Comparison of ENCODE assay signal across 16 cellular contexts in the genomic region with DNA sequence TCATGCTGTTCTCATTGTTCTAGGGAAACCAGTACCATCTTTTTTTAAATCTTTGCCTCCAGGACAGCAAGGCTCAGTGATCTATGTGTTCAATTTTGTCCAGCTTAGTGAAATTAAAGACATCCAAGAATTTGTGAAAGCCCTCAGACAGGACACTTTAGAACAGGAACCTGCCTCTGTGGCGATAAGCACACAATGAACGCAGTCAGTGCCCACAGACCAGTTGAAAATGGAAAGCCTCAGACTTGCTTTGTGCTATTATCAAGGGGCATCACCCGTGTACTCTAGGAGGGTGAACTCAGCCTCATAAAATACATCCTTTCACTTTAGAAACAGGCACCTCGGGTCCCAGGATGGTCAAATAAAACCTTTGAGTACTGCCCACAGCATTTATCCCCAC. TPM values are rescaled to one million over a fixed set of nuclear protein-coding genes. Genes with fewer than 3 reads are reported as not detected.
DNase-seq lines count a peak whose midpoint lies in the region; ATAC-seq, FAIRE-seq and TF ChIP-seq lines count a peak whose summit lies in the region.
"Had no signal": no experiment of that assay in that cellular context is flagged by ENCODE, and none has a peak within 500 bp of the region (broad histone marks: within the 10 kb centered on the region; RNA-seq: fewer than 3 reads in every experiment).

No MANE protein-coding gene starts in this region.

- H4K20me1 ChIP-seq in GM23248 (ENCODE audit: insufficient read depth), result no peaks in the 10 kb centered on the region
- no peaks in the 10 kb centered on the region for H4K20me1 ChIP-seq in H1 (replicated peaks in 1 of 2; ENCODE audit: control insufficient read depth in 1 of 2, insufficient read depth in 2 of 2, low read length in 2 of 2)
- no peaks in the 10 kb centered on the region for H4K20me1 ChIP-seq in H9 (ENCODE audit: control insufficient read depth, insufficient read depth, insufficient read length)

- POLR2A ChIA-PET in H1 (lab: Charles Lee; ENCODE audit: partially characterized antibody), result interaction anchor here (1.0 to 2.7 kb wide), 2 partner anchors 20 to 65 kb away, joined by 3 to 15 read pairs; partner anchors contain the start of gene EID1

- H3K9me2 ChIP-seq in GM23248 (ENCODE audit: insufficient read depth), result no peaks in the 10 kb centered on the region

- peak overlapping the region; percentile 91 for H2AFZ ChIP-seq in GM23248
- peak overlapping the region; percentile 99; the same call in 1 of the 2 replicates for H2AFZ ChIP-seq in H1 (ENCODE audit: low read length)
- no peak overlapping the region for H2AFZ ChIP-seq in H9 (ENCODE audit: low read length)

- no peak overlapping the region for H2BK120ac ChIP-seq in H1 (replicated peaks; ENCODE audit: low read depth, low read length)
- H2BK120ac ChIP-seq in H9 (ENCODE audit: low read depth, low read length, poor library complexity, severe bottlenecking), result no peak overlapping the region

- H3K27me3 Mint-ChIP-seq in osteocyte (ENCODE audit: unreplicated experiment), result no peaks in the 10 kb centered on the region
- no peaks in the 10 kb centered on the region for H3K27me3 Mint-ChIP-seq in H9 (ENCODE audit: low read depth)

- no peaks in the 10 kb centered on the region for H3K79me2 ChIP-seq in GM23248 (ENCODE audit: insufficient read depth)
- H3K79me2 ChIP-seq in H1 (ENCODE audit: control insufficient read depth in 1 of 2, insufficient read depth in 2 of 2, low read length in 2 of 2), result no peaks in the 10 kb centered on the region
- H3K79me2 ChIP-seq in H9 (ENCODE audit: insufficient read depth, low read length), result no peaks in the 10 kb centered on the region

- intact Hi-C loops in thyroid gland (cut with DNase I), result no loop called here

- H3K4me3 ChIP-seq in GM23248 (peak overlapping the region; percentile 67), H1 (ENCODE audit: extremely low read depth in 1 of 4, insufficient read depth in 2 of 4, low read depth in 3 of 4, low read length in 4 of 4) (no peak overlapping the region), thyroid gland (replicated peaks in 1 of 3) (no peak overlapping the region)
- H3K4me3 ChIP-seq: HAP-1, skin epidermis had no signal

- H3K4me1 ChIP-seq in GM23248 (ENCODE audit: insufficient read depth) (peaks cover 14% of the 10 kb centered on the region), H1 (replicated peaks in 1 of 4; ENCODE audit: control insufficient read depth in 3 of 4, insufficient read depth in 4 of 4, low read length in 3 of 4) (peaks cover 2 to 6% (median 3%) of the 10 kb centered on the region in 4 experiments; a peak in 3 of 7 replicates), H9 (ENCODE audit: insufficient read depth, low read length) (no peaks in the 10 kb centered on the region; the same call in 1 of the 2 replicates), thyroid gland (no peaks in the 10 kb centered on the region)
- H3K4me1 ChIP-seq: HAP-1 had no signal

- no peak overlapping the region for H2AK5ac ChIP-seq in H1 (ENCODE audit: low read depth, low read length)
- H2AK5ac ChIP-seq in H9 (ENCODE audit: insufficient read length, low read length), result no peak overlapping the region

- 52 to 58% methylated on average over 4 of the region's 4 CpGs for WGBS in GM23248 (ENCODE audit: low coverage in 1 of 2, low lambda C conversion rate in 2 of 2, missing lambda C conversion rate in 2 of 2), 2 experiments
- WGBS in H1 (ENCODE audit: extremely low coverage in 1 of 2, insufficient coverage in 1 of 2, insufficient read length in 1 of 2, insufficient replicate concordance in 2 of 2, low coverage in 1 of 2, low lambda C conversion rate in 2 of 2, missing lambda C conversion rate in 1 of 2), 2 experiments, result 92% methylated on average over 4 of the region's 4 CpGs; no CpG with 5 or more reads in 1 of the 2 experiments
- no CpG with 5 or more reads among the region's 4 CpGs for WGBS in H9 (ENCODE audit: extremely low coverage, insufficient read length, low lambda C conversion rate)
- WGBS in thyroid gland, 2 donors, result 63 to 68% methylated on average over 4 of the region's 4 CpGs

- H4K8ac ChIP-seq in H1 (ENCODE audit: extremely low read depth, insufficient read depth, low read length), result no peak overlapping the region
- H4K8ac ChIP-seq in H9 (replicated peaks; ENCODE audit: insufficient read length, low read depth, low read length), result no peak overlapping the region

- no peak overlapping the region for H3K18ac ChIP-seq in H1 (ENCODE audit: extremely low read depth, low read length)
- no peak overlapping the region for H3K18ac ChIP-seq in H9 (ENCODE audit: insufficient read length, low read depth, low read length)

- H3K27ac Mint-ChIP-seq in osteocyte (ENCODE audit: unreplicated experiment) (peak overlapping the region; percentile 90), H9 (no peak overlapping the region)
- H3K27ac Mint-ChIP-seq: naive thymus-derived CD8-positive, alpha-beta T cell had no signal

- H3K9me3 Mint-ChIP-seq in osteocyte (ENCODE audit: unreplicated experiment) (no peaks in the 10 kb centered on the region), H9 (no peaks in the 10 kb centered on the region)
- H3K9me3 Mint-ChIP-seq: naive thymus-derived CD8-positive, alpha-beta T cell had no signal

- no peak overlapping the region for H3T11ph ChIP-seq in H9 (ENCODE audit: low read length)

- H3K23ac ChIP-seq in H1 (ENCODE audit: insufficient read length), result no peak overlapping the region
- H3K23ac ChIP-seq in H9 (ENCODE audit: insufficient read length, low read depth, low read length), result no peak overlapping the region

- H3K27me3 ChIP-seq in GM23248 (replicated peaks; ENCODE audit: insufficient read depth), result no peaks in the 10 kb centered on the region
- no peaks in the 10 kb centered on the region for H3K27me3 ChIP-seq in H1 (replicated peaks in 1 of 4; ENCODE audit: control insufficient read depth in 3 of 4, extremely low read depth in 1 of 4, insufficient read depth in 3 of 4, low read length in 3 of 4)
- no peaks in the 10 kb centered on the region for H3K27me3 ChIP-seq in H9 (ENCODE audit: insufficient read depth, low read length)
- H3K27me3 ChIP-seq in thyroid gland, result no peaks in the 10 kb centered on the region
- H3K27me3 ChIP-seq: heart left ventricle had no signal

- TF ChIP-seq POLR2A in H1 (IDR thresholded peaks at IDR 0.05; ENCODE audit: control extremely low read depth in 1 of 2, low read depth in 2 of 2, low read length in 2 of 2), result no peak
- no peak for TF ChIP-seq POLR2A in thyroid gland (IDR thresholded peaks at IDR 0.05)

- H3K9me3 ChIP-seq in GM23248 (ENCODE audit: low read depth) (no peaks in the 10 kb centered on the region), H1 (ENCODE audit: insufficient read depth in 2 of 2, low read depth in 1 of 2, low read length in 1 of 2) (no peaks in the 10 kb centered on the region), H9 (ENCODE audit: control insufficient read depth, low read depth, low read length) (no peaks in the 10 kb centered on the region), thyroid gland (no peaks in the 10 kb centered on the region)
- H3K9me3 ChIP-seq: HAP-1, heart left ventricle had no signal

- H3K27ac ChIP-seq in GM23248 (no peak overlapping the region), H1 (ENCODE audit: low read depth, low read length) (no peak overlapping the region), H9 (ENCODE audit: insufficient read length, low read depth, low read length) (no peak overlapping the region), thyroid gland (no peak overlapping the region)
- H3K27ac ChIP-seq: RWPE1 had no signal

- TF ChIP-seq CTCF in H1 (IDR thresholded peaks at IDR 0.05; ENCODE audit: control extremely low read depth in 1 of 3, insufficient read depth in 1 of 3, low read depth in 1 of 3, low read length in 3 of 3) (no peak), osteocyte (IDR thresholded peaks at IDR 0.05) (no peak), H9 (conservative IDR thresholded peaks at IDR 0.05) (no peak), thyroid gland (IDR thresholded peaks at IDR 0.05) (no peak)

- TF ChIP-seq RAD21 in H1 (IDR thresholded peaks at IDR 0.05 in 1 of 2, conservative IDR thresholded peaks at IDR 0.05 in 1 of 2; ENCODE audit: low read depth in 2 of 2, low read length in 2 of 2), result no peak

- H3K56ac ChIP-seq in H1 (replicated peaks; ENCODE audit: insufficient read length, low read depth, low read length) (no peak overlapping the region), H9 (ENCODE audit: insufficient read length, low read depth, low read length) (no peak overlapping the region)

- peaks cover 24% of the 10 kb centered on the region for H3K4me1 Mint-ChIP-seq in osteocyte (ENCODE audit: unreplicated experiment)
- H3K4me1 Mint-ChIP-seq in H9, result peaks cover 16 to 18% of the 10 kb centered on the region in 2 experiments

- CTCF ChIA-PET in H1 (lab: Charles Lee; ENCODE audit: partially characterized antibody), result interaction anchor here (0.7 kb wide), 1 partner anchor 144 kb away, joined by 4 read pairs; no protein-coding TSS in a partner anchor

- H3K4me3 Mint-ChIP-seq in osteocyte (ENCODE audit: unreplicated experiment) (no peak overlapping the region), H9 (no peak overlapping the region)
- H3K4me3 Mint-ChIP-seq: naive thymus-derived CD8-positive, alpha-beta T cell had no signal

- no peak for DNase-seq in GM23248
- peak; percentile 68 for DNase-seq in OCI-M1 (lab: John Stamatoyannopoulos, UW)
- DNase-seq in H1 (ENCODE audit: low read depth in 1 of 2, low spot score in 2 of 2), result no peak
- DNase-seq in osteocyte (ENCODE audit: extremely low spot score, unreplicated experiment), result no peak
- no peak for DNase-seq in H9
- no peak for DNase-seq in thyroid gland
- no peak for DNase-seq in T1000 (lab: John Stamatoyannopoulos, UW)
- DNase-seq: heart left ventricle; left cardiac atrium; naive thymus-derived CD8-positive, alpha-beta T cell; NCI-H774 had no signal

- H3K9ac ChIP-seq in GM23248 (peak overlapping the region; percentile 76; the same call in 1 of the 2 replicates), H1 (replicated peaks in 1 of 4; ENCODE audit: extremely low read depth in 1 of 4, low read depth in 3 of 4, low read length in 3 of 4) (no peak overlapping the region), H9 (ENCODE audit: extremely low read depth, insufficient read length, low read length) (no peak overlapping the region)

- peaks cover 9% of the 10 kb centered on the region; the same call in 1 of the 2 replicates for H3F3A ChIP-seq in GM23248 (ENCODE audit: insufficient read depth)

- no peak overlapping the region for H4K91ac ChIP-seq in H1 (replicated peaks; ENCODE audit: insufficient read length, low read length)
- H4K91ac ChIP-seq in H9 (ENCODE audit: insufficient read length, low read depth, low read length), result no peak overlapping the region

- H2BK15ac ChIP-seq in H1 (ENCODE audit: low read length) (no peak overlapping the region), H9 (ENCODE audit: low read depth, low read length) (no peak overlapping the region)

- H2BK20ac ChIP-seq in H1 (ENCODE audit: low read length) (no peak overlapping the region), H9 (ENCODE audit: low read depth, low read length, poor library complexity, severe bottlenecking) (no peak overlapping the region)

- H3K23me2 ChIP-seq in H1 (ENCODE audit: low read depth, low read length) (no peaks in the 10 kb centered on the region), H9 (ENCODE audit: insufficient read length, low read depth, low read length, poor library complexity, severe bottlenecking) (no peaks in the 10 kb centered on the region)

- H3K4me2 ChIP-seq in GM23248 (ENCODE audit: unreplicated experiment) (peak overlapping the region; percentile 80), H1 (ENCODE audit: insufficient read depth in 1 of 2, low read depth in 2 of 2, low read length in 2 of 2) (no peak overlapping the region), H9 (ENCODE audit: insufficient read depth, insufficient read length, low read length) (no peak overlapping the region)

- H2BK5ac ChIP-seq in H1 (ENCODE audit: low read depth, low read length) (no peak overlapping the region), H9 (ENCODE audit: insufficient read length, low read length) (no peak overlapping the region)

- in situ Hi-C loops in GM23248 (cut with MboI), result no loop called here

- H3K14ac ChIP-seq in H1 (ENCODE audit: insufficient read length), result no peak overlapping the region
- no peak overlapping the region for H3K14ac ChIP-seq in H9 (ENCODE audit: insufficient read depth, low read length)

- H3K36me3 Mint-ChIP-seq in osteocyte (ENCODE audit: unreplicated experiment) (no peaks in the 10 kb centered on the region), H9 (ENCODE audit: insufficient read depth in 1 of 3, low read depth in 3 of 3) (no peaks in the 10 kb centered on the region)
- H3K36me3 Mint-ChIP-seq: naive thymus-derived CD8-positive, alpha-beta T cell had no signal

- H3K36me3 ChIP-seq in GM23248 (ENCODE audit: low read depth) (no peaks in the 10 kb centered on the region), H1 (ENCODE audit: control insufficient read depth in 2 of 4, insufficient read depth in 4 of 4, low read length in 3 of 4) (no peaks in the 10 kb centered on the region), thyroid gland (no peaks in the 10 kb centered on the region)
- H3K36me3 ChIP-seq: HAP-1, heart left ventricle had no signal

- no peak for FAIRE-seq in H1 (lab: Jason Lieb, UNC)
- FAIRE-seq: D721Med had no signal

- H2BK12ac ChIP-seq in H1 (ENCODE audit: low read depth, low read length) (no peak overlapping the region), H9 (ENCODE audit: insufficient read length, low read depth, low read length) (no peak overlapping the region)

- ATAC-seq in GM18870 (IDR thresholded peaks at IDR 0.05; ENCODE audit: unreplicated experiment), result no peak
- ATAC-seq: naive thymus-derived CD8-positive, alpha-beta T cell had no signal

- no peak overlapping the region for H4K5ac ChIP-seq in H1 (ENCODE audit: insufficient read length, low read depth, low read length)
- H4K5ac ChIP-seq in H9 (ENCODE audit: insufficient read length, low read depth, low read length), result no peak overlapping the region

- no peaks in the 10 kb centered on the region for H3K79me1 ChIP-seq in H1 (ENCODE audit: low read depth, low read length)
- no peaks in the 10 kb centered on the region for H3K79me1 ChIP-seq in H9 (ENCODE audit: insufficient read depth, low read depth, low read length, poor library complexity, severe bottlenecking)

- TF ChIP-seq EP300 in H1 (IDR thresholded peaks at IDR 0.05; ENCODE audit: borderline replicate concordance in 1 of 2, low read depth in 2 of 2, low read length in 2 of 2), result no peak

- H3K4ac ChIP-seq in H1 (replicated peaks; ENCODE audit: insufficient read length, low read depth, low read length), result no peak overlapping the region
- no peak overlapping the region for H3K4ac ChIP-seq in H9 (ENCODE audit: low read depth, low read length)

RNA-seq across cellular contexts. Expression of gene EID1, which starts 20.1 kb away (rescaled TPM):
- 267 and 281 TPM in 2 replicates for total RNA-seq in GM23248 (2014; rRNA removed; shearing (Covaris generic))
- polyA plus RNA-seq in GM23248 (2016; fragmentation: Nextera tagmentation; extraction: Ambion mirVana), result 380 and 396 TPM in 2 replicates
- total RNA-seq in H1 (2021; fragmentation: NEBNext Ultra II Directional; extraction: Animal tissue kit (Norgen Biotek cat#: 25700)), result 110 and 135 TPM in 2 replicates
- polyA plus RNA-seq in H1 (2011; rRNA removed), result 89.0 and 101 TPM in 2 replicates
- 203 TPM for polyA plus RNA-seq in H1 (2011; cell fraction: cytosol; rRNA removed)
- 66.3 TPM for polyA plus RNA-seq in H1 (2011; cell fraction: nucleus; rRNA removed)
- polyA plus RNA-seq in H1 (2012, experiment 1 of 2), result 111 to 130 TPM (median 118 TPM) in 4 replicates
- 16.5 TPM for polyA plus RNA-seq in H1 (2012, experiment 2 of 2)
- polyA plus RNA-seq in H1 (2013, experiment 1 of 2), result 138 TPM
- polyA plus RNA-seq in H1 (2013, experiment 2 of 2), result 114 TPM
- polyA minus RNA-seq in H1 (2011; rRNA and poly(A)+ RNA removed), result 21.0 and 24.0 TPM in 2 replicates
- polyA minus RNA-seq in H1 (2011; cell fraction: cytosol; rRNA and poly(A)+ RNA removed), result 51.6 TPM
- 38.6 TPM for polyA minus RNA-seq in H1 (2011; cell fraction: nucleus; rRNA and poly(A)+ RNA removed)
- total RNA-seq in osteocyte, result 168 and 185 TPM in 2 replicates
- 112 and 113 TPM in 2 replicates for total RNA-seq in H9 (2021)
- total RNA-seq in thyroid gland, result 100 to 1,000 TPM; 213 to 305 (median 273) TPM
